In genomic region chr6:148648754-148649453, GRCh38 we compare ENCODE assay signal across 13 cellular contexts.
"Had no signal": no experiment of that assay in that cellular context is flagged by ENCODE, and none has a peak within 500 bp of the region (broad histone marks: within the 10 kb centered on the region; RNA-seq: fewer than 3 reads in every experiment).

No MANE protein-coding gene starts in this region.

- H3K9me3 ChIP-seq: gastrocnemius medialis, sigmoid colon had no signal

- H3K27ac ChIP-seq: gastrocnemius medialis, left ventricle myocardium inferior, sigmoid colon had no signal

- ATAC-seq: activated CD8-positive, alpha-beta memory T cell treated with anti-CD3 and anti-CD28 coated beads, Interleukin-2, amount 10 ng/mL, durations not matched to agents 7 days and 5 days; gastrocnemius medialis had no signal

- H3K36me3 ChIP-seq: gastrocnemius medialis, left ventricle myocardium inferior, sigmoid colon had no signal

- H3K4me3 ChIP-seq: gastrocnemius medialis, left ventricle myocardium inferior, sigmoid colon had no signal

- H3K4me1 ChIP-seq: gastrocnemius medialis, sigmoid colon had no signal

- H3K27me3 ChIP-seq: gastrocnemius medialis, sigmoid colon had no signal

- DNase-seq: activated CD4-positive, CD25-positive, alpha-beta regulatory T cell; activated CD8-positive, alpha-beta memory T cell treated with anti-CD3 and anti-CD28 coated beads, Interleukin-2, amount 10 ng/mL, durations not matched to agents 7 days and 5 days; activated effector memory CD4-positive, alpha-beta T cell treated with Interleukin-2 at 50 U/mL for 16 hours; activated T-cell treated with anti-CD3 and anti-CD28 coated beads, Interleukin-2, amount 50 U/mL, for 24 hours; amygdala; cortex of kidney; effector memory CD4-positive, alpha-beta T cell; gastrocnemius medialis; islet precursor cell; left ventricle myocardium inferior; mesendoderm; sigmoid colon; stimulated activated CD4-positive, alpha-beta T cell treated with anti-CD3 and anti-CD28 coated beads, Interleukin-2, amount 100 ng/mL, for 48 hours had no signal
